Comparison of ENCODE assay signal across 9 cellular contexts in genomic region chr17:40553694-40554534, GRCh38. TPM values are rescaled to one million over a fixed set of nuclear protein-coding genes. Genes with fewer than 3 reads are reported as not detected.
DNase-seq lines count a peak whose midpoint lies in the region; ATAC-seq and TF ChIP-seq lines count a peak whose summit lies in the region.
"Had no signal": no experiment of that assay in that cellular context is flagged by ENCODE, and none has a peak within 500 bp of the region (broad histone marks: within the 10 kb centered on the region; RNA-seq: fewer than 3 reads in every experiment).

No MANE protein-coding gene starts in this region.

- H3K4me2 ChIP-seq in H9 (ENCODE audit: insufficient read depth, insufficient read length, low read length) (no peak overlapping the region), skeletal muscle satellite cell (ENCODE audit: low read length) (peak overlapping the region; percentile 78)

- no peak overlapping the region for H2BK12ac ChIP-seq in H9 (ENCODE audit: insufficient read length, low read depth, low read length)

- H3K79me2 ChIP-seq in H9 (ENCODE audit: insufficient read depth, low read length): no peaks in the 10 kb centered on the region

- no peak overlapping the region for H2AFZ ChIP-seq in H9 (ENCODE audit: low read length)

- no peak overlapping the region for H2BK15ac ChIP-seq in H9 (ENCODE audit: low read depth, low read length)

- 0 out of 5 replicates have a peak, but pooled peaks cover 0 to 2% of the 10 kb centered on the region in 2 experiments for H3K9me3 Mint-ChIP-seq in H9
- H3K9me3 Mint-ChIP-seq in activated T-helper 2 cell treated with anti-CD3 and anti-CD28 coated beads, Interferon-gamma antibody, Interleukin-2, Interleukin-4, amounts not matched to agents 10 μg/mL and 5 μg/mL and 100 μg/mL, durations not matched to agents 14 hours and 24 hours and 36 hours: no peaks in the 10 kb centered on the region

- ATAC-seq in HG03354 (IDR thresholded peaks at IDR 0.05; ENCODE audit: poor library complexity, severe bottlenecking, unreplicated experiment): no peak
- ATAC-seq in GM21447 (IDR thresholded peaks at IDR 0.05; ENCODE audit: unreplicated experiment): no peak
- no peak for ATAC-seq in HG02973 (IDR thresholded peaks at IDR 0.05; ENCODE audit: unreplicated experiment)

- DNase-seq in AG08396 (ENCODE audit: low spot score) (peak; percentile 39), H9 (peak; percentile 28), right atrium auricular region (ENCODE audit: low spot score) (peak; percentile 93)
- peak; percentile 18 for DNase-seq in activated T-helper 2 cell treated with anti-CD3 and anti-CD28 coated beads, Interferon-gamma antibody, Interleukin-2, Interleukin-4, amounts not matched to agents 10 μg/mL and 5 μg/mL and 100 μg/mL, durations not matched to agents 14 hours and 24 hours and 36 hours (ENCODE audit: low spot score)

- no peaks in the 10 kb centered on the region for H3K23me2 ChIP-seq in H9 (ENCODE audit: insufficient read length, low read depth, low read length, poor library complexity, severe bottlenecking)

- H3K4me3 ChIP-seq in right atrium auricular region: peak overlapping the region in 1 of 2 donors; percentile 27
- H3K4me3 ChIP-seq in skeletal muscle satellite cell (ENCODE audit: low read length): peak overlapping the region; percentile 56

- H3K4me1 ChIP-seq in H9 (ENCODE audit: insufficient read depth, low read length) (no peaks in the 10 kb centered on the region), right atrium auricular region (peaks cover 0 to 98% of the 10 kb centered on the region in 2 donors), skeletal muscle satellite cell (ENCODE audit: control insufficient read depth, insufficient read depth, low read length) (peaks cover 73% of the 10 kb centered on the region)

- no peaks in the 10 kb centered on the region for H3K79me1 ChIP-seq in H9 (ENCODE audit: insufficient read depth, low read depth, low read length, poor library complexity, severe bottlenecking)

- TF ChIP-seq CTCF in H9 (conservative IDR thresholded peaks at IDR 0.05): no peak
- TF ChIP-seq CTCF in right atrium auricular region (IDR thresholded peaks at IDR 0.05): no peak

- peaks cover 11% of the 10 kb centered on the region for H3K27me3 Mint-ChIP-seq in H9 (ENCODE audit: low read depth)
- H3K27me3 Mint-ChIP-seq in activated T-helper 2 cell treated with anti-CD3 and anti-CD28 coated beads, Interferon-gamma antibody, Interleukin-2, Interleukin-4, amounts not matched to agents 10 μg/mL and 5 μg/mL and 100 μg/mL, durations not matched to agents 14 hours and 24 hours and 36 hours (ENCODE audit: low read depth): no peaks in the 10 kb centered on the region

- no peak overlapping the region for H2BK20ac ChIP-seq in H9 (ENCODE audit: low read depth, low read length, poor library complexity, severe bottlenecking)

- peaks cover 18 to 19% of the 10 kb centered on the region in 2 experiments for H3K4me1 Mint-ChIP-seq in H9
- H3K4me1 Mint-ChIP-seq in activated T-helper 2 cell treated with anti-CD3 and anti-CD28 coated beads, Interferon-gamma antibody, Interleukin-2, Interleukin-4, amounts not matched to agents 10 μg/mL and 5 μg/mL and 100 μg/mL, durations not matched to agents 14 hours and 24 hours and 36 hours (ENCODE audit: low read depth): peaks cover 77% of the 10 kb centered on the region

- no peak overlapping the region for H3T11ph ChIP-seq in H9 (ENCODE audit: low read length)

- H3K27me3 ChIP-seq in H9 (ENCODE audit: insufficient read depth, low read length) (no peaks in the 10 kb centered on the region), right atrium auricular region (no peaks in the 10 kb centered on the region), skeletal muscle satellite cell (ENCODE audit: control insufficient read depth, insufficient read depth, low read length) (no peaks in the 10 kb centered on the region)

- H3K36me3 Mint-ChIP-seq in H9 (ENCODE audit: insufficient read depth in 1 of 3, low read depth in 3 of 3): no peaks in the 10 kb centered on the region; a peak in 1 of 7 replicates
- H3K36me3 Mint-ChIP-seq in activated T-helper 2 cell treated with anti-CD3 and anti-CD28 coated beads, Interferon-gamma antibody, Interleukin-2, Interleukin-4, amounts not matched to agents 10 μg/mL and 5 μg/mL and 100 μg/mL, durations not matched to agents 14 hours and 24 hours and 36 hours (ENCODE audit: low read depth): peaks cover 86% of the 10 kb centered on the region

- H3K9ac ChIP-seq in H9 (ENCODE audit: extremely low read depth, insufficient read length, low read length): no peak overlapping the region
- H3K9ac ChIP-seq in skeletal muscle satellite cell (ENCODE audit: low read depth, low read length): peak overlapping the region; percentile 88

- no CpG with 5 or more reads among the region's 19 CpGs for WGBS in H9 (ENCODE audit: extremely low coverage, insufficient read length, low lambda C conversion rate)

- no peak overlapping the region for H4K91ac ChIP-seq in H9 (ENCODE audit: insufficient read length, low read depth, low read length)

- no peak overlapping the region for H3K27ac Mint-ChIP-seq in H9
- H3K27ac Mint-ChIP-seq in activated T-helper 2 cell treated with anti-CD3 and anti-CD28 coated beads, Interferon-gamma antibody, Interleukin-2, Interleukin-4, amounts not matched to agents 10 μg/mL and 5 μg/mL and 100 μg/mL, durations not matched to agents 14 hours and 24 hours and 36 hours: peak overlapping the region; percentile 86

- H3K4me3 Mint-ChIP-seq in H9: no peak overlapping the region
- H3K4me3 Mint-ChIP-seq in activated T-helper 2 cell treated with anti-CD3 and anti-CD28 coated beads, Interferon-gamma antibody, Interleukin-2, Interleukin-4, amounts not matched to agents 10 μg/mL and 5 μg/mL and 100 μg/mL, durations not matched to agents 14 hours and 24 hours and 36 hours (ENCODE audit: low read depth): peak overlapping the region; percentile 62

- no peak overlapping the region for H3K56ac ChIP-seq in H9 (ENCODE audit: insufficient read length, low read depth, low read length)

- H4K20me1 ChIP-seq in H9 (ENCODE audit: control insufficient read depth, insufficient read depth, insufficient read length): no peaks in the 10 kb centered on the region

- H3K27ac ChIP-seq in H9 (ENCODE audit: insufficient read length, low read depth, low read length) (no peak overlapping the region), right atrium auricular region (peak overlapping the region; percentile 83 to 87)

- no peak overlapping the region for H2BK120ac ChIP-seq in H9 (ENCODE audit: low read depth, low read length, poor library complexity, severe bottlenecking)

- no peak overlapping the region for H4K5ac ChIP-seq in H9 (ENCODE audit: insufficient read length, low read depth, low read length)

- no peak overlapping the region for H3K18ac ChIP-seq in H9 (ENCODE audit: insufficient read length, low read depth, low read length)

- intact Hi-C loops in activated T-helper 2 cell treated with anti-CD3 and anti-CD28 coated beads, Interferon-gamma antibody, Interleukin-2, Interleukin-4, amounts not matched to agents 10 μg/mL and 5 μg/mL and 100 μg/mL, durations not matched to agents 14 hours and 24 hours and 36 hours (cut with micrococcal nuclease): no loop called here

- H3K9me3 ChIP-seq in H9 (ENCODE audit: control insufficient read depth, low read depth, low read length) (no peaks in the 10 kb centered on the region), right atrium auricular region (no peaks in the 10 kb centered on the region), skeletal muscle satellite cell (replicated peaks; ENCODE audit: low read length) (no peaks in the 10 kb centered on the region)

- no peak overlapping the region for H3K23ac ChIP-seq in H9 (ENCODE audit: insufficient read length, low read depth, low read length)

- H2AK5ac ChIP-seq in H9 (ENCODE audit: insufficient read length, low read length): no peak overlapping the region

- no peaks in the 10 kb centered on the region for H3K36me3 ChIP-seq in right atrium auricular region
- H3K36me3 ChIP-seq in skeletal muscle satellite cell (ENCODE audit: insufficient read depth, low read length): peaks cover 11% of the 10 kb centered on the region

- no peak overlapping the region for H4K8ac ChIP-seq in H9 (replicated peaks; ENCODE audit: insufficient read length, low read depth, low read length)

- no peak overlapping the region for H3K4ac ChIP-seq in H9 (ENCODE audit: low read depth, low read length)

- H3K14ac ChIP-seq in H9 (ENCODE audit: insufficient read depth, low read length): no peak overlapping the region

- H2BK5ac ChIP-seq in H9 (ENCODE audit: insufficient read length, low read length): no peak overlapping the region

RNA-seq across cellular contexts. Expression of gene CCR7, which starts 11.4 kb away (rescaled TPM):
- 0.31 TPM in 1 of 2 replicates, not detected in the other for total RNA-seq in H9 (2021)
- total RNA-seq in activated T-helper 2 cell treated with anti-CD3 and anti-CD28 coated beads, Interferon-gamma antibody, Interleukin-2, Interleukin-4, amounts not matched to agents 10 μg/mL and 5 μg/mL and 100 μg/mL, durations not matched to agents 14 hours and 24 hours and 36 hours: 367 and 374 TPM in 2 replicates
- under 1 TPM in 1 of 2 donors, not detected in 1; 0.28 TPM for total RNA-seq in right atrium auricular region
- total RNA-seq in skeletal muscle satellite cell (2012; rRNA removed): 0.25 and 0.66 TPM in 2 replicates

RNA-seq across cellular contexts. Expression of gene TNS4, which starts 52.5 kb away (rescaled TPM):
- total RNA-seq in H9 (2021): 0.55 and 0.59 TPM in 2 replicates
- 8.7 and 9.0 TPM in 2 replicates for total RNA-seq in activated T-helper 2 cell treated with anti-CD3 and anti-CD28 coated beads, Interferon-gamma antibody, Interleukin-2, Interleukin-4, amounts not matched to agents 10 μg/mL and 5 μg/mL and 100 μg/mL, durations not matched to agents 14 hours and 24 hours and 36 hours
- not detected for total RNA-seq in right atrium auricular region
- under 0.01 and 0.22 TPM in 2 replicates for total RNA-seq in skeletal muscle satellite cell (2012; rRNA removed)
- total RNA-seq: dermis microvascular lymphatic vessel endothelial cell had no signal

Comparison
In these comparisons a context has a peak if more than half of its experiments do, and no peak if none do; other contexts are left out.
1. DNase-seq: peak in every context shown above with its lines; median percentile 93 in right atrium auricular region; 39 in AG08396; 28 in H9; 18 in activated T-helper 2 cell treated with anti-CD3 and anti-CD28 coated beads, Interferon-gamma antibody, Interleukin-2, Interleukin-4, amounts not matched to agents 10 μg/mL and 5 μg/mL and 100 μg/mL, durations not matched to agents 14 hours and 24 hours and 36 hours.
2. RNA of gene CCR7, which starts 11.4 kb away (total RNA-seq): 367 to 374 TPM in activated T-helper 2 cell treated with anti-CD3 and anti-CD28 coated beads, Interferon-gamma antibody, Interleukin-2, Interleukin-4, amounts not matched to agents 10 μg/mL and 5 μg/mL and 100 μg/mL, durations not matched to agents 14 hours and 24 hours and 36 hours; 0.31 TPM in H9 and 0.28 TPM in right atrium auricular region; every median in the first group is over 100 times any median in the second.